15 cellular contexts compared by ENCODE assay signal in the genomic region with DNA sequence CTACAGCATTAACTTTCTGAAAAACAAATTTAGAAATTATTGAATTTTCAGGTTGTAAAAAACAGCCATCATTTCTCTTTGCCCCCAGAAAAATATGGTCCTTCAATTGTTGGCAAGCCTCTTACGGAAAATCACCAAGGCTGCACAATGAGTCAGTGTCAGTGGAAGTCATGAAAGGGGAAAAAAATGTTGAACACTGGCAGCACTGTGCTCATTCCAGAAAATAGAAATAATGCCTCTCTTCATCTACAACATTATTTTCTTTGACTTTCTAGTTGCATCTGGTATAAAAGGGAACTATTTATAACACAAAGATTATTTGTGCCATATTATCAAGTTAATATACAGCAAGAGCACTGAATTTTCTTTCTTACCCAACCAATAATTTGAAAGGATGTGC. TPM values are rescaled to one million over a fixed set of nuclear protein-coding genes. Genes with fewer than 3 reads are reported as not detected.
A peak's percentile ranks its signal among the peaks of the same experiment; 100 is the strongest.
DNase-seq lines count a peak whose midpoint lies in the region; ATAC-seq and TF ChIP-seq lines count a peak whose summit lies in the region.
"Had no signal": no experiment of that assay in that cellular context is flagged by ENCODE, and none has a peak within 500 bp of the region (broad histone marks: within the 10 kb centered on the region; RNA-seq: fewer than 3 reads in every experiment).

No MANE protein-coding gene starts in this region.

- TF ChIP-seq CTCF in omental fat pad (IDR thresholded peaks at IDR 0.05), result no peak

- ATAC-seq in omental fat pad (ENCODE audit: low FRiP score) (no peak), HG03196 (IDR thresholded peaks at IDR 0.05; ENCODE audit: unreplicated experiment) (no peak), GM21360 (IDR thresholded peaks at IDR 0.05; ENCODE audit: unreplicated experiment) (no peak)

- DNase-seq in NCI-H446 (lab: John Stamatoyannopoulos, UW) (peak; percentile 5 to 10), NCI-H446 treated with DMSO at 0.1 percent for 48 hours (lab: John Stamatoyannopoulos, UW) (no peak), cerebellar cortex (ENCODE audit: low spot score) (peak; percentile 12), midbrain (lab: John Stamatoyannopoulos, UW) (peak; percentile 92), omental fat pad (ENCODE audit: low spot score) (no peak)
- DNase-seq in activated CD4-positive, CD25-positive, alpha-beta regulatory T cell treated with anti-CD3 and anti-CD28 coated beads, Interleukin-2, amount 50 U/mL, for 72 hours, result no peak
- DNase-seq: activated CD4-positive, alpha-beta T cell treated with anti-CD3 and anti-CD28 coated beads, Interleukin-2, amount 50 U/mL, for 1 hour; aorta; GF-D8; glutamatergic neuron; NCI-H1105 treated with DMSO at 0.1 percent for 48 hours; NCI-H748 treated with DMSO at 0.1 percent for 48 hours; pancreas had no signal

RNA-seq across cellular contexts. Expression of gene STK32A, which starts 26.7 kb away (rescaled TPM):
- total RNA-seq in omental fat pad, result 10 to 100 TPM in 1 of 4 donors, 1 to 10 TPM in 2, under 1 TPM in 1; 0.48 to 12.3 (median 4.9) TPM

Comparison
In these comparisons a context has a peak if more than half of its experiments do, and no peak if none do; other contexts are left out.
1. DNase-seq: peak in NCI-H446 (2 of 2), cerebellar cortex (single experiment) and midbrain (single experiment); none in NCI-H446 treated with DMSO at 0.1 percent for 48 hours (single experiment), omental fat pad (single experiment) and activated CD4-positive, CD25-positive, alpha-beta regulatory T cell treated with anti-CD3 and anti-CD28 coated beads, Interleukin-2, amount 50 U/mL, for 72 hours (single experiment).